ENCODE assay signal across 1 cellular context in the genomic region with DNA sequence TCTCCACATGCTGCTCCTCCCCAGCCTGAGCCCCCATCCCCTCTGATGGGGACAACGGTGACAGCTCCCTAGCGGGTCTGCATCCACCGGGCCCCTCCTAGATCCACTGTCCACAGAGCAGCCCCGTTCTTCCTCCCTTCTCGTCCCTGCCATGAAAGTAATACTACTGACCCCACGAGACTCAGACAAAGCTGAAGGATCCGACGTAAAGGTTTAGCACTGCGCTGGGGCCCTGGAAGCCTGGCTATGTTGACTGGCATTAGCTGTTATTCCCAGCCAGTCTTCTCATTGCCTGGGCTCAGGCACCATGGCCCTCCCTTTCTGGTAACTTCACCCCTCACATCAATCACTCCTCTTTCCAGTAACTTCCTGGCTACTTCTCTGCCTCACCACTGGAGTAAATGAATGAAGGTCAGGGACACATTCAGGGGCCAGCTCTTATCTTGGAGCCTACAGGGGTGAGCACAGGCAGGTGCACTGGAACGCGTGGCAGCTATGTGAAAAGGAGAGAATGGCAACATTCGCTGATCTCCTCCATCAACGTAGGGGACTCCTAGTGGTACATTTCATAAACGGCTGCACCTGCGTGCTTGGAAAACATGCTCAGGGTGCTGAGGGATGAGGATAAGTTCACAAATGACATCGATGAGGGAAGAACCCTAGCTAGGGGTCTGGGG.
TF ChIP-seq lines count a peak whose summit lies in the region.

No MANE protein-coding gene starts in this region.

TF ChIP-seq in H1, 55 proteins besides CTCF, POLR2A, EP300 and RAD21:
- no peak for TF ChIP-seq SIN3A (conservative IDR thresholded peaks at IDR 0.05 in 1 of 2, IDR thresholded peaks at IDR 0.05 in 1 of 2; ENCODE audit: low read depth in 1 of 2, low read length in 2 of 2)
- TF ChIP-seq SIRT6 (IDR thresholded peaks at IDR 0.05; ENCODE audit: low read length), result no peak
- TF ChIP-seq CHD2 (IDR thresholded peaks at IDR 0.05; ENCODE audit: low read length), result no peak
- TF ChIP-seq, protein P1, sequence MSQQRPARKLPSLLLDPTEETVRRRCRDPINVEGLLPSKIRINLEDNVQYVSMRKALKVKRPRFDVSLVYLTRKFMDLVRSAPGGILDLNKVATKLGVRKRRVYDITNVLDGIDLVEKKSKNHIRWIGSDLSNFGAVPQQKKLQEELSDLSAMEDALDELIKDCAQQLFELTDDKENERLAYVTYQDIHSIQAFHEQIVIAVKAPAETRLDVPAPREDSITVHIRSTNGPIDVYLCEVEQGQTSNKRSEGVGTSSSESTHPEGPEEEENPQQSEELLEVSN (IDR thresholded peaks at IDR 0.05), result no peak
- no peak for TF ChIP-seq HDAC2 (IDR thresholded peaks at IDR 0.05; ENCODE audit: borderline replicate concordance in 1 of 2, low read depth in 2 of 2, low read length in 2 of 2)
- no peak for TF ChIP-seq BACH1 (IDR thresholded peaks at IDR 0.05; ENCODE audit: low read length)
- no peak for TF ChIP-seq NRF1 (IDR thresholded peaks at IDR 0.05; ENCODE audit: low read depth, low read length)
- TF ChIP-seq YY1 (IDR thresholded peaks at IDR 0.05; ENCODE audit: low read depth, low read length), result no peak
- no peak for TF ChIP-seq KDM1A (IDR thresholded peaks at IDR 0.05; ENCODE audit: borderline replicate concordance, low read length)
- no peak for TF ChIP-seq HDAC6 (IDR thresholded peaks at IDR 0.05; ENCODE audit: low read depth, low read length)
- no peak for TF ChIP-seq GTF2F1 (IDR thresholded peaks at IDR 0.05; ENCODE audit: borderline replicate concordance, low read depth, low read length)
- no peak for TF ChIP-seq USF2 (IDR thresholded peaks at IDR 0.05; ENCODE audit: low read length)
- TF ChIP-seq ASH2L (IDR thresholded peaks at IDR 0.05; ENCODE audit: low read length), result no peak
- no peak for TF ChIP-seq SP2 (IDR thresholded peaks at IDR 0.05; ENCODE audit: low read length)
- no peak for TF ChIP-seq TCF12 (IDR thresholded peaks at IDR 0.05; ENCODE audit: low read depth, low read length)
- no peak for TF ChIP-seq SP1 (IDR thresholded peaks at IDR 0.05; ENCODE audit: low read depth, low read length)
- TF ChIP-seq ATF3 (IDR thresholded peaks at IDR 0.05; ENCODE audit: insufficient read depth, low read depth, low read length), result no peak
- no peak for TF ChIP-seq EGR1 (IDR thresholded peaks at IDR 0.05; ENCODE audit: borderline replicate concordance, low read depth, low read length)
TF ChIP-seq in H1: peak in this region for 0.
